ENCODE assay signal across 29 cellular contexts in genomic region chr1:239856067-239856466, GRCh38.
"Had no signal": no experiment of that assay in that cellular context is flagged by ENCODE, and none has a peak within 500 bp of the region (broad histone marks: within the 10 kb centered on the region; RNA-seq: fewer than 3 reads in every experiment).

No MANE protein-coding gene starts in this region.

- FAIRE-seq: pancreas, small intestine, urothelium cell line had no signal

- DNase-seq: naive thymus-derived CD4-positive, alpha-beta T cell; natural killer cell; nucleus accumbens; pancreas; posterior cingulate gyrus; psoas muscle; right cardiac atrium; right lobe of liver; sigmoid colon; stimulated activated CD4-positive, alpha-beta T cell treated with anti-CD3 and anti-CD28 coated beads, Interleukin-15, amount 100 ng/mL, for 24 hours; stimulated activated CD4-positive, alpha-beta T cell treated with anti-CD3 and anti-CD28 coated beads, Interleukin-2, amount 100 ng/mL, for 24 hours; stimulated activated CD4-positive, alpha-beta T cell treated with anti-CD3 and anti-CD28 coated beads, Interleukin-2, amount 100 ng/mL, for 48 hours; stimulated activated CD4-positive, alpha-beta T cell treated with anti-CD3 and anti-CD28 coated beads, Interleukin-4, amount 100 ng/mL, for 24 hours; stimulated activated naive B cell treated with anti-CD40 and anti-IgM and Interleukin-4, amounts not matched to agents 10 μg/mL and 1 μg/mL and 100 μg/mL, for 72 hours; stimulated activated naive CD4-positive, alpha-beta T cell treated with Interleukin-2 at 50 U/mL for 16 hours; stomach; thyroid gland; trophoblast cell; upper lobe of left lung had no signal

- H3K27me3 ChIP-seq: neutrophil, pancreas, right lobe of liver, sigmoid colon, stomach, thyroid gland, tibial nerve, upper lobe of left lung, vagina had no signal

- H3K9me3 ChIP-seq: neutrophil, pancreas, psoas muscle, right lobe of liver, sigmoid colon, thoracic aorta, thyroid gland, tibial nerve, upper lobe of left lung, vagina had no signal

- H3K4me1 Mint-ChIP-seq: naive thymus-derived CD4-positive, alpha-beta T cell; natural killer cell; nephron; stimulated activated effector memory CD8-positive, alpha-beta T cell treated with anti-CD3 and anti-CD28 coated beads, Interleukin-12 subunit alpha, Interleukin-12 subunit beta, amount 100 ng/mL, for 72 hours; stimulated activated naive B cell treated with anti-CD40 and anti-IgM and Interleukin-4, amounts not matched to agents 10 μg/mL and 1 μg/mL and 100 μg/mL, for 72 hours had no signal

- H3K4me1 ChIP-seq: psoas muscle, right lobe of liver, sigmoid colon, thyroid gland, tibial nerve, upper lobe of left lung, vagina had no signal

- H3K36me3 Mint-ChIP-seq: natural killer cell; stimulated activated effector memory CD8-positive, alpha-beta T cell treated with anti-CD3 and anti-CD28 coated beads, Interleukin-12 subunit alpha, Interleukin-12 subunit beta, amount 100 ng/mL, for 72 hours had no signal

- H3K4me3 Mint-ChIP-seq: naive thymus-derived CD4-positive, alpha-beta T cell; natural killer cell; nephron; stimulated activated effector memory CD8-positive, alpha-beta T cell treated with anti-CD3 and anti-CD28 coated beads, Interleukin-12 subunit alpha, Interleukin-12 subunit beta, amount 100 ng/mL, for 72 hours; stimulated activated naive B cell treated with anti-CD40 and anti-IgM and Interleukin-4, amounts not matched to agents 10 μg/mL and 1 μg/mL and 100 μg/mL, for 72 hours; stimulated activated naive CD8-positive, alpha-beta T cell treated with anti-CD3 and anti-CD28 coated beads, Interleukin-15, Interleukin-2, amounts not matched to agents 100 ng/mL and 50 ng/mL, for 24 hours had no signal

- H3K27ac Mint-ChIP-seq: naive thymus-derived CD4-positive, alpha-beta T cell; natural killer cell; nephron; progenitor cell of endocrine pancreas; stimulated activated effector memory CD8-positive, alpha-beta T cell treated with anti-CD3 and anti-CD28 coated beads, Interleukin-12 subunit alpha, Interleukin-12 subunit beta, amount 100 ng/mL, for 72 hours; stimulated activated naive B cell treated with anti-CD40 and anti-IgM and Interleukin-4, amounts not matched to agents 10 μg/mL and 1 μg/mL and 100 μg/mL, for 72 hours; stimulated activated naive CD8-positive, alpha-beta T cell treated with anti-CD3 and anti-CD28 coated beads, Interleukin-15, Interleukin-2, amounts not matched to agents 100 ng/mL and 50 ng/mL, for 24 hours had no signal

- H3K27ac ChIP-seq: pancreas, psoas muscle, right lobe of liver, sigmoid colon, stomach, thoracic aorta, thyroid gland, tibial nerve, upper lobe of left lung, vagina had no signal

- H3K4me3 ChIP-seq: pancreas, psoas muscle, right lobe of liver, sigmoid colon, stomach, thoracic aorta, thyroid gland, tibial nerve, upper lobe of left lung, vagina had no signal

- H3K9me3 Mint-ChIP-seq: natural killer cell had no signal

- H3K27me3 Mint-ChIP-seq: naive thymus-derived CD4-positive, alpha-beta T cell; progenitor cell of endocrine pancreas; stimulated activated naive B cell treated with anti-CD40 and anti-IgM and Interleukin-4, amounts not matched to agents 10 μg/mL and 1 μg/mL and 100 μg/mL, for 72 hours; stimulated activated naive CD8-positive, alpha-beta T cell treated with anti-CD3 and anti-CD28 coated beads, Interleukin-15, Interleukin-2, amounts not matched to agents 100 ng/mL and 50 ng/mL, for 24 hours had no signal

- H3K36me3 ChIP-seq: neutrophil, pancreas, right lobe of liver, sigmoid colon, stomach, thoracic aorta, thyroid gland, tibial nerve, upper lobe of left lung, vagina had no signal
